ENCODE assay signal across 19 cellular contexts in genomic region chr3:157132341-157132740, GRCh38. TPM values are rescaled to one million over a fixed set of nuclear protein-coding genes. Genes with fewer than 3 reads are reported as not detected.
DNase-seq lines count a peak whose midpoint lies in the region; FAIRE-seq and TF ChIP-seq lines count a peak whose summit lies in the region.
"Had no signal": no experiment of that assay in that cellular context is flagged by ENCODE, and none has a peak within 500 bp of the region (broad histone marks: within the 10 kb centered on the region; RNA-seq: fewer than 3 reads in every experiment).

No MANE protein-coding gene starts in this region.

- H3K9me3 Mint-ChIP-seq in T-helper 1 cell treated with Interleukin-12 subunit alpha and Interleukin-12 subunit beta and Interleukin-4 antibody, amounts not matched to agents 30 μg/mL and 1 μg/mL, for 36 hours, result no peaks in the 10 kb centered on the region
- H3K9me3 Mint-ChIP-seq in nephron progenitor cell, result no peaks in the 10 kb centered on the region
- H3K9me3 Mint-ChIP-seq: neural progenitor cell had no signal

- H3K36me3 Mint-ChIP-seq in T-helper 1 cell treated with Interleukin-12 subunit alpha and Interleukin-12 subunit beta and Interleukin-4 antibody, amounts not matched to agents 30 μg/mL and 1 μg/mL, for 36 hours (ENCODE audit: low read depth), result no peaks in the 10 kb centered on the region
- H3K36me3 Mint-ChIP-seq in nephron progenitor cell (ENCODE audit: low read depth), result no peaks in the 10 kb centered on the region
- H3K36me3 Mint-ChIP-seq: neural progenitor cell had no signal

- H4K20me1 ChIP-seq in PC-9 (ENCODE audit: insufficient read depth) (no peaks in the 10 kb centered on the region), mammary epithelial cell (ENCODE audit: insufficient read depth, low read length) (no peaks in the 10 kb centered on the region)

- H3K4me3 ChIP-seq in PC-9 (peak overlapping the region; percentile 33; the same call in 1 of the 2 replicates), mammary epithelial cell (replicated peaks in 1 of 3; ENCODE audit: insufficient read depth in 1 of 3, low read depth in 2 of 3, low read length in 3 of 3) (no peak overlapping the region)
- H3K4me3 ChIP-seq: body of pancreas, GM12878, lower lobe of right lung, neural progenitor cell, upper lobe of right lung had no signal

- H3F3A ChIP-seq in PC-9 (ENCODE audit: insufficient read depth, low read depth), result peaks cover 56% of the 10 kb centered on the region

- H3K27me3 Mint-ChIP-seq in T-helper 1 cell treated with Interleukin-12 subunit alpha and Interleukin-12 subunit beta and Interleukin-4 antibody, amounts not matched to agents 30 μg/mL and 1 μg/mL, for 36 hours (ENCODE audit: low read depth), result no peaks in the 10 kb centered on the region
- H3K27me3 Mint-ChIP-seq in nephron progenitor cell (ENCODE audit: low read depth, poor library complexity), result peaks cover 7% of the 10 kb centered on the region

- CTCF ChIA-PET in PC-9 (lab: Charles Lee) (interaction anchor here (0.6 kb wide), 1 partner anchor 106 kb away, joined by 3 read pairs; no protein-coding TSS in a partner anchor), mammary epithelial cell (lab: Charles Lee; ENCODE audit: low non-redundant PET) (no interaction called here)

- peak overlapping the region; percentile 92 for H3K27ac Mint-ChIP-seq in T-helper 1 cell treated with Interleukin-12 subunit alpha and Interleukin-12 subunit beta and Interleukin-4 antibody, amounts not matched to agents 30 μg/mL and 1 μg/mL, for 36 hours
- H3K27ac Mint-ChIP-seq in nephron progenitor cell, result peak overlapping the region; percentile 75

- H3K9ac ChIP-seq in mammary epithelial cell (ENCODE audit: insufficient read depth, low read length), result peak overlapping the region; percentile 50
- H3K9ac ChIP-seq: neural progenitor cell had no signal

- BruUV-seq in PC-9 (replicated peaks; lab: Mats Ljungman, UMichigan) (no TSS peak), mammary epithelial cell (replicated peaks; lab: Mats Ljungman, UMichigan) (no TSS peak)

- H3K4me2 ChIP-seq in PC-9 (peak overlapping the region; percentile 88), mammary epithelial cell (ENCODE audit: insufficient read depth, low read depth, low read length) (peak overlapping the region; percentile 51)
- H3K4me2 ChIP-seq: neural progenitor cell had no signal

- peaks cover 94% of the 10 kb centered on the region for H3K4me1 Mint-ChIP-seq in T-helper 1 cell treated with Interleukin-12 subunit alpha and Interleukin-12 subunit beta and Interleukin-4 antibody, amounts not matched to agents 30 μg/mL and 1 μg/mL, for 36 hours (ENCODE audit: low read depth)
- H3K4me1 Mint-ChIP-seq in nephron progenitor cell, result peaks cover 64% of the 10 kb centered on the region

- intact Hi-C loops in PC-9 (cut with micrococcal nuclease; ENCODE audit: unreplicated experiment), result loop anchor here (10.0 kb wide), 1 partner anchor 218 kb away; no protein-coding TSS in a partner anchor
- intact Hi-C loops in mammary epithelial cell (cut with micrococcal nuclease), result loop anchor here (5.0 to 10.0 kb wide), 4 partner anchors 158 to 1118 kb away; no protein-coding TSS in a partner anchor

- H3K4me1 ChIP-seq in PC-9 (replicated peaks; ENCODE audit: insufficient read depth) (peaks cover 70% of the 10 kb centered on the region), mammary epithelial cell (ENCODE audit: insufficient read depth, low read length) (peaks cover 95% of the 10 kb centered on the region)

- no peaks in the 10 kb centered on the region for H3K9me3 ChIP-seq in PC-9 (ENCODE audit: insufficient read depth, low read depth)
- no peaks in the 10 kb centered on the region for H3K9me3 ChIP-seq in mammary epithelial cell (replicated peaks; ENCODE audit: insufficient read depth, low read length)
- H3K9me3 ChIP-seq: body of pancreas, lower lobe of right lung, upper lobe of right lung had no signal

- H2AFZ ChIP-seq in PC-9 (peak overlapping the region; percentile 14; the same call in 1 of the 2 replicates), mammary epithelial cell (ENCODE audit: low read depth, low read length) (peak overlapping the region; percentile 64)
- H2AFZ ChIP-seq: neural progenitor cell had no signal

- 88% methylated on average over 1 of the region's 1 CpG for WGBS in mammary epithelial cell (ENCODE audit: low coverage, missing lambda C conversion rate)

- no peak for DNase-seq in T-helper 1 cell
- no peak for DNase-seq in PC-9
- DNase-seq in mammary epithelial cell, result no peak
- DNase-seq in nephron progenitor cell, result no peak
- no peak for DNase-seq in NCI-H524 (lab: John Stamatoyannopoulos, UW)
- DNase-seq in GM12892 (ENCODE audit: insufficient read length), result no peak
- no peak for DNase-seq in urothelium cell line (ENCODE audit: low spot score)
- DNase-seq: activated T-cell treated with anti-CD3 and anti-CD28 coated beads for 4 hours; lower lobe of right lung; NCI-H345; stimulated activated CD4-positive, alpha-beta T cell treated with anti-CD3 and anti-CD28 coated beads, Interleukin-2, amount 100 ng/mL, for 48 hours; WERI-Rb-1 had no signal

- H3K36me3 ChIP-seq in PC-9 (ENCODE audit: low read depth), result no peaks in the 10 kb centered on the region
- H3K36me3 ChIP-seq in mammary epithelial cell (ENCODE audit: insufficient read depth, low read length), result no peaks in the 10 kb centered on the region
- H3K36me3 ChIP-seq: lower lobe of right lung, neural progenitor cell, upper lobe of right lung, WERI-Rb-1 had no signal

- H3K79me2 ChIP-seq in PC-9 (ENCODE audit: low read depth) (no peaks in the 10 kb centered on the region), mammary epithelial cell (ENCODE audit: insufficient read depth, low read length) (no peaks in the 10 kb centered on the region)

- TF ChIP-seq POLR2A in GM12892 (IDR thresholded peaks at IDR 0.05; ENCODE audit: low read depth, low read length), result no peak

- H3K27ac ChIP-seq in PC-9 (peak overlapping the region; percentile 94), mammary epithelial cell (ENCODE audit: insufficient read depth, low read depth, low read length) (peak overlapping the region; percentile 98)
- H3K27ac ChIP-seq: 22Rv1, C4-2B, lower lobe of right lung, neural progenitor cell, WERI-Rb-1 had no signal

- H3K9me2 ChIP-seq in PC-9 (ENCODE audit: insufficient read depth), result no peaks in the 10 kb centered on the region

- no peak overlapping the region for H3K4me3 Mint-ChIP-seq in T-helper 1 cell treated with Interleukin-12 subunit alpha and Interleukin-12 subunit beta and Interleukin-4 antibody, amounts not matched to agents 30 μg/mL and 1 μg/mL, for 36 hours
- H3K4me3 Mint-ChIP-seq in nephron progenitor cell, result no peak overlapping the region
- H3K4me3 Mint-ChIP-seq: neural progenitor cell had no signal

- H3K27me3 ChIP-seq in PC-9 (ENCODE audit: insufficient read depth, low read depth) (no peaks in the 10 kb centered on the region), mammary epithelial cell (ENCODE audit: insufficient read depth, low read length) (no peaks in the 10 kb centered on the region)
- H3K27me3 ChIP-seq: body of pancreas, neural progenitor cell, upper lobe of right lung had no signal

- dilution Hi-C loops in mammary epithelial cell (cut with HindIII; ENCODE audit: low sequenced_read_pairs), result no loop called here

- no peak for FAIRE-seq in GM12892 (lab: Jason Lieb, UNC)
- FAIRE-seq in urothelium cell line (lab: Jason Lieb, UNC), result no peak
- FAIRE-seq: GM12878 had no signal

- in situ Hi-C loops in mammary epithelial cell (cut with MboI; ENCODE audit: low sequenced_read_pairs in 2 of 2), result loop anchor here in 1 of 2 donors (10.0 to 25.0 kb wide), 3 partner anchors 448 to 970 kb away; partner anchors contain the start of gene SSR3

- no peak for TF ChIP-seq CTCF in PC-9 (conservative IDR thresholded peaks at IDR 0.05)
- no peak for TF ChIP-seq CTCF in mammary epithelial cell (conservative IDR thresholded peaks at IDR 0.05 in 1 of 2, IDR thresholded peaks at IDR 0.05 in 1 of 2; ENCODE audit: extremely low read depth in 1 of 2, insufficient read depth in 1 of 2, low read depth in 1 of 2, low read length in 2 of 2)
- TF ChIP-seq CTCF in nephron progenitor cell (IDR thresholded peaks at IDR 0.05), result no peak

- POLR2A ChIA-PET in PC-9 (lab: Charles Lee; ENCODE audit: unreplicated experiment), result no interaction called here

RNA-seq across cellular contexts. Expression of gene CCNL1, which starts 27.6 kb away (rescaled TPM):
- total RNA-seq in PC-9 (2021), result 91.3 and 101 TPM in 2 replicates
- total RNA-seq in mammary epithelial cell, result 100 to 1,000 TPM; 127 to 130 TPM
- 42.7 TPM for polyA plus RNA-seq in mammary epithelial cell
- 37.7 TPM for polyA minus RNA-seq in mammary epithelial cell
- 103 TPM for polyA plus RNA-seq in GM12892 (2012; ENCODE audit: missing spikeins)
